Comparison of ENCODE assay signal across 8 cellular contexts in genomic region chr1:173914366-173914871, GRCh38. TPM values are rescaled to one million over a fixed set of nuclear protein-coding genes. Genes with fewer than 3 reads are reported as not detected.
DNase-seq lines count a peak whose midpoint lies in the region; ATAC-seq and TF ChIP-seq lines count a peak whose summit lies in the region.

No MANE protein-coding gene starts in this region.

- no peak overlapping the region for H2BK120ac ChIP-seq in neuronal stem cell (ENCODE audit: low read depth, low read length)

- H3K23ac ChIP-seq in neuronal stem cell (ENCODE audit: low read depth, low read length, poor library complexity) = no peak overlapping the region

- H3K27ac ChIP-seq in HCT116 (ENCODE audit: low read depth, low read length) (no peak overlapping the region), stomach (no peak overlapping the region), neuronal stem cell (replicated peaks; ENCODE audit: low read length) (no peak overlapping the region)

- peak; percentile 41 to 94 (median 90); a peak in 5 of 6 replicates for TF ChIP-seq CTCF in HCT116 (IDR thresholded peaks at IDR 0.05 in 2 of 3, conservative IDR thresholded peaks at IDR 0.05 in 1 of 3; ENCODE audit: borderline replicate concordance in 1 of 3, insufficient read depth in 1 of 3, low read depth in 2 of 3, low read length in 2 of 3)
- peak; percentile 72 for TF ChIP-seq CTCF in fibroblast of villous mesenchyme (IDR thresholded peaks at IDR 0.05; ENCODE audit: insufficient read depth, low read depth, low read length)
- TF ChIP-seq CTCF in stomach (IDR thresholded peaks at IDR 0.05) = peak in 4 of 7 experiments; percentile 4 to 44 (median 28)

- H3K14ac ChIP-seq in neuronal stem cell (ENCODE audit: low read length) = no peak overlapping the region

- H3K9me2 ChIP-seq in HCT116 (ENCODE audit: insufficient read depth) = no peaks in the 10 kb centered on the region

- no peaks in the 10 kb centered on the region for H3K79me2 ChIP-seq in HCT116 (ENCODE audit: insufficient read depth, low read length)

- ATAC-seq in HCT116 (peak; percentile 97), SK-N-SH treated with all-trans-retinoic acid at 6 μM for 48 hours (peak; percentile 89), GM19395 (IDR thresholded peaks at IDR 0.05; ENCODE audit: unreplicated experiment) (no peak)

- intact Hi-C loops in HCT116 (cut with micrococcal nuclease) (no loop called here), stomach (cut with DNase I; ENCODE audit: low total_unique reads) (no loop called here)

- H3K36me3 ChIP-seq in HCT116 (ENCODE audit: control insufficient read depth in 1 of 2, insufficient read depth in 2 of 2, low read length in 2 of 2) (no peaks in the 10 kb centered on the region), stomach (no peaks in the 10 kb centered on the region), neuronal stem cell (replicated peaks in 1 of 2; ENCODE audit: control insufficient read depth in 2 of 2, insufficient read depth in 2 of 2, low read length in 2 of 2) (no peaks in the 10 kb centered on the region)

- H3K4me2 ChIP-seq in HCT116 (ENCODE audit: low read length) (no peak overlapping the region), neuronal stem cell (ENCODE audit: insufficient read depth, low read length, poor library complexity, severe bottlenecking) (no peak overlapping the region)

- H3K9me3 ChIP-seq in HCT116 (ENCODE audit: control insufficient read depth in 1 of 2, insufficient read depth in 1 of 2, low read depth in 1 of 2, low read length in 2 of 2) = no peaks in the 10 kb centered on the region
- H3K9me3 ChIP-seq in stomach = no peaks in the 10 kb centered on the region
- H3K9me3 ChIP-seq in neuronal stem cell (replicated peaks in 1 of 2; ENCODE audit: control insufficient read depth in 2 of 2, insufficient read depth in 1 of 2, low read depth in 1 of 2, low read length in 2 of 2) = no peaks in the 10 kb centered on the region

- no peaks in the 10 kb centered on the region for H4K20me1 ChIP-seq in HCT116 (ENCODE audit: insufficient read depth)

- H2AK5ac ChIP-seq in neuronal stem cell (ENCODE audit: low read depth, low read length) = no peak overlapping the region

- no peak overlapping the region for H3K9ac ChIP-seq in HCT116 (ENCODE audit: low read length)
- H3K9ac ChIP-seq in neuronal stem cell (ENCODE audit: low read depth, low read length, poor library complexity) = no peak overlapping the region

- H4K8ac ChIP-seq in neuronal stem cell (ENCODE audit: low read depth, low read length) = no peak overlapping the region

- 84 to 88% (median 87%) methylated on average over 13 of the region's 13 CpGs for WGBS in stomach, 5 donors
- no CpG with 5 or more reads among the region's 13 CpGs for WGBS in neuronal stem cell (ENCODE audit: extremely low coverage in 2 of 2, insufficient read length in 2 of 2, insufficient replicate concordance in 1 of 2), 2 donors

- RAD21 ChIA-PET in HCT116 (lab: Charles Lee; ENCODE audit: low non-redundant PET in 1 of 2, low total read pairs in 2 of 2, uncharacterized antibody in 2 of 2, unreplicated experiment in 2 of 2) = no interaction called here

- DNase-seq in CMK (ENCODE audit: low read depth) (peak; percentile 33), HCT116 (ENCODE audit: low read depth, low spot score) (peak; percentile 48), fibroblast of villous mesenchyme (ENCODE audit: low read depth) (peak; percentile 17), stomach (peak; percentile 37), NCI-H2227 (lab: John Stamatoyannopoulos, UW; ENCODE audit: unreplicated experiment) (no peak), neuronal stem cell (ENCODE audit: low spot score) (no peak)

- CTCF ChIA-PET in HCT116 (lab: Charles Lee) = no interaction called here

- TF ChIP-seq RAD21 in HCT116 (IDR thresholded peaks at IDR 0.05; ENCODE audit: low read depth) = peak; percentile 59

- H3K27me3 ChIP-seq in HCT116 (ENCODE audit: insufficient read depth, low read length) (no peaks in the 10 kb centered on the region), stomach (no peaks in the 10 kb centered on the region), neuronal stem cell (ENCODE audit: control insufficient read depth in 3 of 3, insufficient read depth in 3 of 3, low read depth in 1 of 3, low read length in 3 of 3) (no peaks in the 10 kb centered on the region)

- no peak for TF ChIP-seq EP300 in stomach (IDR thresholded peaks at IDR 0.05)

- no TSS peak for BruUV-seq in HCT116 (replicated peaks; lab: Mats Ljungman, UMichigan)

- no peak overlapping the region for H2BK12ac ChIP-seq in neuronal stem cell (ENCODE audit: low read length)

- no peaks in the 10 kb centered on the region for H3K4me1 ChIP-seq in HCT116 (ENCODE audit: control insufficient read depth in 1 of 2, insufficient read depth in 2 of 2, low read length in 2 of 2)
- H3K4me1 ChIP-seq in stomach = no peaks in the 10 kb centered on the region
- H3K4me1 ChIP-seq in neuronal stem cell (ENCODE audit: control insufficient read depth in 2 of 2, insufficient read depth in 1 of 2, low read depth in 1 of 2, low read length in 2 of 2) = no peaks in the 10 kb centered on the region

- H4K91ac ChIP-seq in neuronal stem cell (ENCODE audit: low read depth, low read length, poor library complexity) = no peak overlapping the region

- H2BK15ac ChIP-seq in neuronal stem cell (ENCODE audit: low read length) = no peak overlapping the region

- H3K4me3 ChIP-seq in HCT116 (replicated peaks in 1 of 2; ENCODE audit: low read depth in 1 of 2, low read length in 2 of 2) (no peak overlapping the region), fibroblast of villous mesenchyme (ENCODE audit: low read depth, low read length) (no peak overlapping the region), stomach (no peak overlapping the region), neuronal stem cell (ENCODE audit: low read length in 2 of 2) (no peak overlapping the region)

- POLR2A ChIA-PET in HCT116 (lab: Charles Lee) = no interaction called here

- TF ChIP-seq POLR2A in HCT116 (IDR thresholded peaks at IDR 0.05; ENCODE audit: borderline replicate concordance, extremely low read depth, insufficient read depth, insufficient read length) (no peak), stomach (IDR thresholded peaks at IDR 0.05) (no peak)

- no peaks in the 10 kb centered on the region for H3K79me1 ChIP-seq in neuronal stem cell (ENCODE audit: low read depth, low read length)

- no peak overlapping the region for H3K18ac ChIP-seq in neuronal stem cell (ENCODE audit: low read length)

- H2AFZ ChIP-seq in HCT116 (ENCODE audit: low read depth, low read length, poor library complexity, severe bottlenecking) = no peak overlapping the region
- H2AFZ ChIP-seq in neuronal stem cell (ENCODE audit: low read length) = no peak overlapping the region

- H2BK5ac ChIP-seq in neuronal stem cell (ENCODE audit: low read length) = no peak overlapping the region

- no peak overlapping the region for H3K4ac ChIP-seq in neuronal stem cell (ENCODE audit: low read length)

TF ChIP-seq in HCT116, 20 proteins besides CTCF, POLR2A, EP300 and RAD21:
- TF ChIP-seq CBX3 (IDR thresholded peaks at IDR 0.05; ENCODE audit: low read depth) = peak; percentile 32; the same call in 1 of the 2 replicates
- no peak for TF ChIP-seq ZFX (IDR thresholded peaks at IDR 0.05)
- TF ChIP-seq SIN3A (IDR thresholded peaks at IDR 0.05; ENCODE audit: low read depth) = no peak
- no peak for TF ChIP-seq ZNF274 (IDR thresholded peaks at IDR 0.05; ENCODE audit: low read depth, low read length)
- no peak for TF ChIP-seq JUND (IDR thresholded peaks at IDR 0.05)
- no peak for TF ChIP-seq POLR2AphosphoS5 (IDR thresholded peaks at IDR 0.05; ENCODE audit: low read depth, low read length)
- TF ChIP-seq TCF7L2 (IDR thresholded peaks at IDR 0.05; ENCODE audit: borderline replicate concordance, extremely low read depth, insufficient read depth, insufficient read length) = peak; percentile 19
TF ChIP-seq in HCT116: peak in this region for 2.

TF ChIP-seq in SK-N-SH treated with all-trans-retinoic acid at 6 μM for 48 hours, 23 proteins besides CTCF, POLR2A, EP300 and RAD21 (continues in another document):
- no peak for TF ChIP-seq ZNF70 (CRISPR knock-in tag; IDR thresholded peaks at IDR 0.05)
- TF ChIP-seq ZFP30 (CRISPR knock-in tag; IDR thresholded peaks at IDR 0.05) = no peak
- TF ChIP-seq ZC3H10 (CRISPR knock-in tag; IDR thresholded peaks at IDR 0.05) = no peak
- no peak for TF ChIP-seq CSRNP3 (CRISPR knock-in tag; IDR thresholded peaks at IDR 0.05)

RNA-seq across cellular contexts. Expression of gene SERPINC1, which starts 2.7 kb away (rescaled TPM):
- total RNA-seq in HCT116 (2021; ENCODE audit: unreplicated experiment) = 0.61 TPM
- polyA plus RNA-seq in HCT116 (2012) = 0.05 TPM in 2 replicates
- not detected in 2 replicates for total RNA-seq in fibroblast of villous mesenchyme
- under 1 TPM in 2 of 5 donors, not detected in 3; 0.18 to 0.89 TPM for total RNA-seq in stomach
- under 1 TPM in 1 of 3 donors, not detected in 2; 0.20 TPM for polyA plus RNA-seq in stomach
- 0.13 TPM for polyA plus RNA-seq in neuronal stem cell (2013, experiment 1 of 2)
- 0.04 TPM for polyA plus RNA-seq in neuronal stem cell (2013, experiment 2 of 2)

RNA-seq across cellular contexts. Expression of gene ZBTB37, which starts 46.2 kb away (rescaled TPM):
- total RNA-seq in HCT116 (2021; ENCODE audit: unreplicated experiment) (9.5 TPM), fibroblast of villous mesenchyme (5.5 and 7.3 TPM in 2 replicates), stomach (10 to 100 TPM in 4 of 5 donors, under 1 TPM in 1; 0.29 to 62.9 (median 17.2) TPM)
- 1.2 and 1.5 TPM in 2 replicates for polyA plus RNA-seq in HCT116 (2012)
- polyA plus RNA-seq in stomach = under 1 TPM; 0.37 to 0.61 (median 0.55) TPM
- polyA plus RNA-seq in neuronal stem cell (2013, experiment 1 of 2) = 3.4 TPM
- 3.7 TPM for polyA plus RNA-seq in neuronal stem cell (2013, experiment 2 of 2)

RNA-seq across cellular contexts. Expression of gene GAS5, which starts 46.6 kb away (rescaled TPM):
- total RNA-seq in HCT116 (2021; ENCODE audit: unreplicated experiment) = 798 TPM
- 1,128 and 1,575 TPM in 2 replicates for polyA plus RNA-seq in HCT116 (2012)
- 277 and 367 TPM in 2 replicates for total RNA-seq in fibroblast of villous mesenchyme
- total RNA-seq in stomach = 100 to 1,000 TPM; 256 to 453 (median 353) TPM
- polyA plus RNA-seq in stomach = 1,000 to 10,000 TPM in 1 of 3 donors, 100 to 1,000 TPM in 2; 712 to 1,014 (median 897) TPM
- polyA plus RNA-seq in neuronal stem cell (2013, experiment 1 of 2) = 477 TPM
- polyA plus RNA-seq in neuronal stem cell (2013, experiment 2 of 2) = 503 TPM

Comparison
In these comparisons a context has a peak if more than half of its experiments do, and no peak if none do; other contexts are left out.
1. DNase-seq: peak in CMK (single experiment), HCT116 (single experiment), fibroblast of villous mesenchyme (single experiment) and stomach (single experiment); none in NCI-H2227 (single experiment) and neuronal stem cell (single experiment).
2. CTCF ChIP-seq: peak in every context shown above with its lines; median percentile 90 in HCT116; 72 in fibroblast of villous mesenchyme; 28 in stomach.